ENCODE assay signal across 25 cellular contexts in genomic region chr3:37330466-37330865, GRCh38.
"Had no signal": no experiment of that assay in that cellular context is flagged by ENCODE, and none has a peak within 500 bp of the region (broad histone marks: within the 10 kb centered on the region; RNA-seq: fewer than 3 reads in every experiment).

No MANE protein-coding gene starts in this region.

- H3K27ac ChIP-seq: breast epithelium, hepatocyte, parathyroid adenoma, psoas muscle, thoracic aorta, uterus, VCaP had no signal

- H3K9me3 Mint-ChIP-seq: activated CD4-positive, alpha-beta memory T cell treated with anti-CD3 and anti-CD28 coated beads for 36 hours; activated naive CD4-positive, alpha-beta T cell treated with anti-CD3 and anti-CD28 coated beads, Interleukin-2, amount 50 U/mL, for 24 hours; central memory CD8-positive, alpha-beta T cell; memory B cell; naive thymus-derived CD4-positive, alpha-beta T cell; neural crest cell; stimulated activated naive CD8-positive, alpha-beta T cell treated with anti-CD3 and anti-CD28 coated beads, Interleukin-15, Interleukin-2, amounts not matched to agents 100 ng/mL and 50 ng/mL, for 24 hours; T-cell had no signal

- H3K4me3 Mint-ChIP-seq: activated CD4-positive, alpha-beta memory T cell treated with anti-CD3 and anti-CD28 coated beads for 36 hours; activated naive CD4-positive, alpha-beta T cell treated with anti-CD3 and anti-CD28 coated beads, Interleukin-2, amount 50 U/mL, for 24 hours; central memory CD8-positive, alpha-beta T cell; memory B cell; naive thymus-derived CD4-positive, alpha-beta T cell; neural crest cell; stimulated activated naive CD8-positive, alpha-beta T cell treated with anti-CD3 and anti-CD28 coated beads, Interleukin-15, Interleukin-2, amounts not matched to agents 100 ng/mL and 50 ng/mL, for 24 hours; T-cell had no signal

- H3K4me1 ChIP-seq: breast epithelium, parathyroid adenoma, psoas muscle, uterus had no signal

- H3K27ac Mint-ChIP-seq: activated CD4-positive, alpha-beta memory T cell treated with anti-CD3 and anti-CD28 coated beads for 36 hours; activated naive CD4-positive, alpha-beta T cell treated with anti-CD3 and anti-CD28 coated beads, Interleukin-2, amount 50 U/mL, for 24 hours; memory B cell; naive thymus-derived CD4-positive, alpha-beta T cell; stimulated activated naive CD8-positive, alpha-beta T cell treated with anti-CD3 and anti-CD28 coated beads, Interleukin-15, Interleukin-2, amounts not matched to agents 100 ng/mL and 50 ng/mL, for 24 hours; T-cell had no signal

- H3K36me3 ChIP-seq: uterus had no signal

- H3K4me3 ChIP-seq: breast epithelium, hepatocyte, thoracic aorta, uterus had no signal

- H3K27me3 ChIP-seq: breast epithelium, hepatocyte, uterus had no signal

- H3K9me3 ChIP-seq: breast epithelium, psoas muscle, thoracic aorta, uterus had no signal

- ATAC-seq: naive thymus-derived CD4-positive, alpha-beta T cell; psoas muscle; T-cell had no signal

- H3K4me1 Mint-ChIP-seq: activated naive CD4-positive, alpha-beta T cell treated with anti-CD3 and anti-CD28 coated beads, Interleukin-2, amount 50 U/mL, for 24 hours; memory B cell had no signal

- DNase-seq: activated CD4-positive, alpha-beta memory T cell treated with anti-CD3 and anti-CD28 coated beads for 36 hours; activated CD4-positive, alpha-beta T cell treated with anti-CD3 and anti-CD28 coated beads for 4 hours; activated CD8-positive, alpha-beta memory T cell treated with anti-CD3 and anti-CD28 coated beads, Interleukin-2, amount 50 U/mL, for 4 hours; activated gamma-delta T cell; activated T-cell treated with anti-CD3 and anti-CD28 coated beads, Interleukin-2, amount 50 U/mL, for 1 hour; effector memory CD4-positive, alpha-beta T cell; islet precursor cell; midbrain; naive thymus-derived CD4-positive, alpha-beta T cell; occipital lobe; psoas muscle; stimulated activated CD4-positive, alpha-beta T cell treated with anti-CD3 and anti-CD28 coated beads, Interleukin-2, amount 100 ng/mL, for 48 hours; T-cell; trophoblast cell; uterus had no signal
